ENCODE assay signal across 35 cellular contexts in genomic region chr7:156448918-156449317, GRCh38.
"Had no signal": no experiment of that assay in that cellular context is flagged by ENCODE, and none has a peak within 500 bp of the region (broad histone marks: within the 10 kb centered on the region; RNA-seq: fewer than 3 reads in every experiment).

No MANE protein-coding gene starts in this region.

- H3K4me3 Mint-ChIP-seq: activated B cell treated with CpG ODN at 0.5 μM for 24 hours; activated CD8-positive, alpha-beta T cell treated with anti-CD3 and anti-CD28 coated beads for 36 hours; activated naive CD4-positive, alpha-beta T cell treated with anti-CD3 and anti-CD28 coated beads, Interleukin-2, amount 50 U/mL, for 24 hours; activated naive CD8-positive, alpha-beta T cell treated with anti-CD3 and anti-CD28 coated beads for 36 hours; activated naive CD8-positive, alpha-beta T cell treated with anti-CD3 and anti-CD28 coated beads, Interleukin-2, amount 50 U/mL, for 24 hours; activated T-cell treated with anti-CD3 and anti-CD28 coated beads, Interleukin-2, amount 50 U/mL, for 4 hours; activated T-helper 17 cell treated with anti-CD3 and anti-CD28 coated beads, Interleukin-2, amount 50 U/mL, for 72 hours; effector memory CD8-positive, alpha-beta T cell; T-helper 17 cell; T-helper 2 cell treated with Interferon-gamma antibody and Interleukin-4, amounts not matched to agents 5 μg/mL and 100 μg/mL, for 36 hours had no signal

- H3K4me3 ChIP-seq: adrenal gland, body of pancreas, esophagus muscularis mucosa, gastrocnemius medialis, heart left ventricle had no signal

- H3K4me1 ChIP-seq: adrenal gland, body of pancreas, esophagus muscularis mucosa, foreskin keratinocyte, gastrocnemius medialis, heart left ventricle had no signal

- H3K27ac ChIP-seq: adrenal gland, body of pancreas, esophagus muscularis mucosa, foreskin keratinocyte, gastrocnemius medialis, heart left ventricle, WERI-Rb-1 had no signal

- H3K4me1 Mint-ChIP-seq: activated B cell treated with CpG ODN at 0.5 μM for 24 hours; activated naive CD4-positive, alpha-beta T cell treated with anti-CD3 and anti-CD28 coated beads, Interleukin-2, amount 50 U/mL, for 24 hours; activated naive CD8-positive, alpha-beta T cell treated with anti-CD3 and anti-CD28 coated beads for 36 hours; activated naive CD8-positive, alpha-beta T cell treated with anti-CD3 and anti-CD28 coated beads, Interleukin-2, amount 50 U/mL, for 24 hours; activated T-helper 17 cell treated with anti-CD3 and anti-CD28 coated beads, Interleukin-2, amount 50 U/mL, for 72 hours; T-helper 17 cell had no signal

- H3K27me3 ChIP-seq: adrenal gland, body of pancreas, esophagus muscularis mucosa, foreskin keratinocyte, gastrocnemius medialis had no signal

- H3K9me3 ChIP-seq: adrenal gland, body of pancreas, esophagus muscularis mucosa, gastrocnemius medialis, heart left ventricle had no signal

- H3K27ac Mint-ChIP-seq: activated B cell treated with CpG ODN at 0.5 μM for 24 hours; activated CD8-positive, alpha-beta T cell treated with anti-CD3 and anti-CD28 coated beads for 36 hours; activated naive CD4-positive, alpha-beta T cell treated with anti-CD3 and anti-CD28 coated beads, Interleukin-2, amount 50 U/mL, for 24 hours; activated naive CD8-positive, alpha-beta T cell treated with anti-CD3 and anti-CD28 coated beads for 36 hours; activated naive CD8-positive, alpha-beta T cell treated with anti-CD3 and anti-CD28 coated beads, Interleukin-2, amount 50 U/mL, for 24 hours; activated T-helper 17 cell treated with anti-CD3 and anti-CD28 coated beads, Interleukin-2, amount 50 U/mL, for 72 hours; effector memory CD8-positive, alpha-beta T cell; T-helper 17 cell; T-helper 2 cell treated with Interferon-gamma antibody and Interleukin-4, amounts not matched to agents 5 μg/mL and 100 μg/mL, for 36 hours had no signal

- H3K27me3 Mint-ChIP-seq: activated CD8-positive, alpha-beta T cell treated with anti-CD3 and anti-CD28 coated beads for 36 hours had no signal

- H3K36me3 ChIP-seq: adrenal gland, esophagus muscularis mucosa, gastrocnemius medialis, heart left ventricle, WERI-Rb-1 had no signal

- FAIRE-seq: colon had no signal

- DNase-seq: activated B cell treated with CpG ODN at 0.5 μM for 24 hours; activated CD4-positive, alpha-beta T cell treated with anti-CD3 and anti-CD28 coated beads for 48 hours; activated CD4-positive, alpha-beta T cell treated with anti-CD3 and anti-CD28 coated beads, Interleukin-2, amount 50 U/mL, for 1 hour; activated CD4-positive, alpha-beta T cell treated with anti-CD3 and anti-CD28 coated beads, Interleukin-2, amount 50 U/mL, for 48 hours; activated CD8-positive, alpha-beta memory T cell treated with anti-CD3 and anti-CD28 coated beads for 24 hours; activated CD8-positive, alpha-beta T cell treated with anti-CD3 and anti-CD28 coated beads for 36 hours; activated effector memory CD4-positive, alpha-beta T cell treated with Interleukin-2 at 50 U/mL for 16 hours; activated gamma-delta T cell treated with Interleukin-2 at 50 U/mL for 16 hours; activated naive CD4-positive, alpha-beta T cell treated with Interleukin-2 at 50 U/mL for 16 hours; activated naive CD8-positive, alpha-beta T cell treated with anti-CD3 and anti-CD28 coated beads for 36 hours; activated naive CD8-positive, alpha-beta T cell treated with anti-CD3 and anti-CD28 coated beads, Interleukin-2, amount 50 U/mL, for 24 hours; activated T-cell treated with anti-CD3 and anti-CD28 coated beads, Interleukin-2, amount 50 U/mL, for 4 hours; adrenal gland; amygdala; aorta; body of pancreas; caudate nucleus; cortex of kidney; dermis blood vessel endothelial cell; effector CD4-positive, alpha-beta T cell; effector memory CD8-positive, alpha-beta T cell; erythroblast; foreskin keratinocyte; gastrocnemius medialis; glutamatergic neuron; heart left ventricle; T-helper 17 cell; T1000; WERI-Rb-1 had no signal

- H3K36me3 Mint-ChIP-seq: activated naive CD4-positive, alpha-beta T cell treated with anti-CD3 and anti-CD28 coated beads, Interleukin-2, amount 50 U/mL, for 24 hours; activated naive CD8-positive, alpha-beta T cell treated with anti-CD3 and anti-CD28 coated beads for 36 hours had no signal

- H3K9me3 Mint-ChIP-seq: activated B cell treated with CpG ODN at 0.5 μM for 24 hours; activated CD8-positive, alpha-beta T cell treated with anti-CD3 and anti-CD28 coated beads for 36 hours; activated naive CD4-positive, alpha-beta T cell treated with anti-CD3 and anti-CD28 coated beads, Interleukin-2, amount 50 U/mL, for 24 hours; activated naive CD8-positive, alpha-beta T cell treated with anti-CD3 and anti-CD28 coated beads for 36 hours; activated naive CD8-positive, alpha-beta T cell treated with anti-CD3 and anti-CD28 coated beads, Interleukin-2, amount 50 U/mL, for 24 hours; activated T-cell treated with anti-CD3 and anti-CD28 coated beads, Interleukin-2, amount 50 U/mL, for 4 hours; activated T-helper 17 cell treated with anti-CD3 and anti-CD28 coated beads, Interleukin-2, amount 50 U/mL, for 72 hours; effector memory CD8-positive, alpha-beta T cell; T-helper 2 cell treated with Interferon-gamma antibody and Interleukin-4, amounts not matched to agents 5 μg/mL and 100 μg/mL, for 36 hours had no signal

- ATAC-seq: activated CD4-positive, CD25-positive, alpha-beta regulatory T cell treated with anti-CD3 and anti-CD28 coated beads, Interleukin-2, amount 50 U/mL, for 24 hours; activated CD8-positive, alpha-beta T cell treated with anti-CD3 and anti-CD28 coated beads for 36 hours; activated naive CD8-positive, alpha-beta T cell treated with anti-CD3 and anti-CD28 coated beads, Interleukin-2, amount 50 U/mL, for 24 hours; activated T-cell treated with anti-CD3 and anti-CD28 coated beads, Interleukin-2, amount 50 U/mL, for 4 hours; activated T-helper 17 cell treated with anti-CD3 and anti-CD28 coated beads, Interleukin-2, amount 50 U/mL, for 72 hours; body of pancreas; effector memory CD8-positive, alpha-beta T cell; foreskin keratinocyte; gastrocnemius medialis; heart left ventricle; T-helper 17 cell had no signal
